ENCODE assay signal across 20 cellular contexts in genomic region chr20:50758992-50759391, GRCh38. TPM values are rescaled to one million over a fixed set of nuclear protein-coding genes. Genes with fewer than 3 reads are reported as not detected.
DNase-seq lines count a peak whose midpoint lies in the region; ATAC-seq and TF ChIP-seq lines count a peak whose summit lies in the region.
"Had no signal": no experiment of that assay in that cellular context is flagged by ENCODE, and none has a peak within 500 bp of the region (broad histone marks: within the 10 kb centered on the region; RNA-seq: fewer than 3 reads in every experiment).

No MANE protein-coding gene starts in this region.

- H3K4me3 Mint-ChIP-seq in type B pancreatic cell (no peak overlapping the region), neural progenitor cell (no peak overlapping the region)
- H3K4me3 Mint-ChIP-seq: CD4-positive, alpha-beta memory T cell; HFFc6 had no signal

- no peak overlapping the region for H3K4me3 ChIP-seq in right atrium auricular region
- no peak overlapping the region for H3K4me3 ChIP-seq in RWPE2 (ENCODE audit: severe bottlenecking)
- H3K4me3 ChIP-seq in lower leg skin (ENCODE audit: low read depth, poor library complexity, severe bottlenecking), result no peak overlapping the region
- no peak overlapping the region for H3K4me3 ChIP-seq in neural progenitor cell

- WGBS in lower leg skin, 2 donors, result 87 to 88% methylated on average over 3 of the region's 3 CpGs

- H3K4me1 Mint-ChIP-seq in type B pancreatic cell (ENCODE audit: unreplicated experiment) (peaks cover 22% of the 10 kb centered on the region), neural progenitor cell (peaks cover 15% of the 10 kb centered on the region)
- H3K4me1 Mint-ChIP-seq: CD4-positive, alpha-beta memory T cell had no signal

- DNase-seq in right atrium auricular region (ENCODE audit: low spot score) (peak; percentile 9), cardiac septum (ENCODE audit: low spot score) (no peak), RWPE2 (ENCODE audit: low spot score) (peak; percentile 54), lower leg skin (ENCODE audit: low spot score in 2 of 2) (peak; percentile 8 to 64), type B pancreatic cell (ENCODE audit: extremely low spot score, unreplicated experiment) (peak; percentile 8), neural progenitor cell (ENCODE audit: low spot score) (no peak), C1 segment of cervical spinal cord (lab: John Stamatoyannopoulos, UW) (no peak), NCI-H1092 (lab: John Stamatoyannopoulos, UW) (no peak)
- DNase-seq: CD4-positive, alpha-beta memory T cell; DMS53; EL; HFFc6; NCI-H1436; NCI-H2029; NCI-H2171; NCI-H446; NK-92 treated with Interleukin-12 subunit alpha and Interleukin-12 subunit beta, amount 100 ng/mL, for 24 hours; SHP77 treated with DMSO at 0.1 percent for 48 hours; SK-N-SH had no signal

- no peaks in the 10 kb centered on the region for H3K36me3 Mint-ChIP-seq in type B pancreatic cell
- no peaks in the 10 kb centered on the region for H3K36me3 Mint-ChIP-seq in neural progenitor cell
- H3K36me3 Mint-ChIP-seq: CD4-positive, alpha-beta memory T cell had no signal

- no peak for TF ChIP-seq POLR2A in lower leg skin (IDR thresholded peaks at IDR 0.05)

- peak overlapping the region; percentile 48 for H3K27ac Mint-ChIP-seq in type B pancreatic cell
- H3K27ac Mint-ChIP-seq in neural progenitor cell, result no peak overlapping the region
- H3K27ac Mint-ChIP-seq: HFFc6 had no signal

- H3K27ac ChIP-seq in right atrium auricular region (no peak overlapping the region), RWPE2 (ENCODE audit: poor library complexity, severe bottlenecking) (no peak overlapping the region), neural progenitor cell (no peak overlapping the region)
- H3K27ac ChIP-seq: KMS-11 had no signal

- intact Hi-C loops in cardiac septum (cut with DNase I), result no loop called here
- intact Hi-C loops in lower leg skin (cut with DNase I; ENCODE audit: low total_unique reads), result no loop called here

- H2AFZ ChIP-seq in neural progenitor cell (replicated peaks), result no peak overlapping the region

- no peak overlapping the region for H3K4me2 ChIP-seq in neural progenitor cell
- H3K4me2 ChIP-seq: KMS-11, SK-N-SH had no signal

- no peaks in the 10 kb centered on the region for H4K20me1 ChIP-seq in neural progenitor cell (ENCODE audit: low read depth)

- ATAC-seq in RWPE2 (ENCODE audit: low read depth), result no peak

- H3K9me3 Mint-ChIP-seq in type B pancreatic cell (no peaks in the 10 kb centered on the region), neural progenitor cell (no peaks in the 10 kb centered on the region)
- H3K9me3 Mint-ChIP-seq: CD4-positive, alpha-beta memory T cell; HFFc6 had no signal

- H3K36me3 ChIP-seq in right atrium auricular region (no peaks in the 10 kb centered on the region), RWPE2 (ENCODE audit: low read depth) (no peaks in the 10 kb centered on the region), neural progenitor cell (no peaks in the 10 kb centered on the region)

- H3K9me3 ChIP-seq in right atrium auricular region, result no peaks in the 10 kb centered on the region
- no peaks in the 10 kb centered on the region for H3K9me3 ChIP-seq in RWPE2 (ENCODE audit: severe bottlenecking)
- no peaks in the 10 kb centered on the region for H3K9me3 ChIP-seq in neural progenitor cell (ENCODE audit: low read depth)
- H3K9me3 ChIP-seq: SK-N-SH had no signal

- no peak overlapping the region for H3K9ac ChIP-seq in neural progenitor cell
- H3K9ac ChIP-seq: KMS-11, SK-N-SH had no signal

- H3K4me1 ChIP-seq in right atrium auricular region (peaks cover 0 to 16% of the 10 kb centered on the region in 2 donors), RWPE2 (ENCODE audit: insufficient read depth, poor library complexity, severe bottlenecking) (peaks cover 30% of the 10 kb centered on the region), neural progenitor cell (peaks cover 5% of the 10 kb centered on the region)

- H3K27me3 Mint-ChIP-seq in type B pancreatic cell (no peaks in the 10 kb centered on the region), neural progenitor cell (ENCODE audit: insufficient read depth, low read depth) (peaks cover 2% of the 10 kb centered on the region)
- H3K27me3 Mint-ChIP-seq: CD4-positive, alpha-beta memory T cell had no signal

- H3F3A ChIP-seq in neural progenitor cell (ENCODE audit: low read depth), result peaks cover 3% of the 10 kb centered on the region

- TF ChIP-seq CTCF in right atrium auricular region (IDR thresholded peaks at IDR 0.05) (no peak), RWPE2 (IDR thresholded peaks at IDR 0.05; ENCODE audit: poor library complexity, severe bottlenecking) (no peak), lower leg skin (IDR thresholded peaks at IDR 0.05) (no peak), type B pancreatic cell (conservative IDR thresholded peaks at IDR 0.05) (no peak), neural progenitor cell (IDR thresholded peaks at IDR 0.05) (no peak)

- H3K27me3 ChIP-seq in right atrium auricular region (no peaks in the 10 kb centered on the region), RWPE2 (ENCODE audit: insufficient read depth, poor library complexity, severe bottlenecking) (no peaks in the 10 kb centered on the region), neural progenitor cell (no peaks in the 10 kb centered on the region)

- H3K79me2 ChIP-seq in neural progenitor cell (ENCODE audit: low read depth), result no peaks in the 10 kb centered on the region

RNA-seq across cellular contexts. Expression of gene PARD6B, which starts 27.6 kb away (rescaled TPM):
- total RNA-seq in right atrium auricular region (1 to 10 TPM; 4.4 to 5.9 TPM), cardiac septum (3.7 TPM), lower leg skin (10 to 100 TPM; 10.5 to 11.8 (median 10.9) TPM), type B pancreatic cell (ENCODE audit: low replicate concordance) (27.7 and 50.0 TPM in 2 replicates), neural progenitor cell (ENCODE audit: low replicate concordance) (31.0 and 45.7 TPM in 2 replicates)

RNA-seq across cellular contexts. Expression of gene BCAS4, which starts 35.9 kb away (rescaled TPM):
- 1 to 10 TPM; 1.5 to 2.2 TPM for total RNA-seq in right atrium auricular region
- total RNA-seq in cardiac septum, result 3.0 TPM
- total RNA-seq in lower leg skin, result 1 to 10 TPM; 1.3 to 7.7 (median 3.5) TPM
- 6.3 and 9.3 TPM in 2 replicates for total RNA-seq in type B pancreatic cell (ENCODE audit: low replicate concordance)
- total RNA-seq in neural progenitor cell (ENCODE audit: low replicate concordance), result 15.3 and 24.1 TPM in 2 replicates

Comparison
In these comparisons a context has a peak if more than half of its experiments do, and no peak if none do; other contexts are left out.
1. DNase-seq: peak in right atrium auricular region (single experiment), RWPE2 (single experiment), lower leg skin (2 of 2) and type B pancreatic cell (single experiment); none in cardiac septum (single experiment), neural progenitor cell (single experiment), C1 segment of cervical spinal cord (0 of 14) and NCI-H1092 (single experiment).